ENCODE assay signal across 14 cellular contexts in genomic region chr3:145015243-145015642, GRCh38.
DNase-seq lines count a peak whose midpoint lies in the region; ATAC-seq and TF ChIP-seq lines count a peak whose summit lies in the region.
"Had no signal": no experiment of that assay in that cellular context is flagged by ENCODE, and none has a peak within 500 bp of the region (broad histone marks: within the 10 kb centered on the region; RNA-seq: fewer than 3 reads in every experiment).

No MANE protein-coding gene starts in this region.

- no peak overlapping the region for H3K9ac ChIP-seq in skeletal muscle satellite cell (ENCODE audit: low read depth, low read length)

- no peaks in the 10 kb centered on the region for H3K9me3 ChIP-seq in skeletal muscle satellite cell (replicated peaks; ENCODE audit: low read length)
- H3K9me3 ChIP-seq: colonic mucosa, MG63 had no signal

- DNase-seq in SIG-M5 treated with dmso at 0.1 percent for 504 hours (lab: John Stamatoyannopoulos, UW; ENCODE audit: unreplicated experiment) = peak; percentile 80
- DNase-seq in SIG-M5 (lab: John Stamatoyannopoulos, UW) = no peak
- DNase-seq in NOMO-1 treated with dmso at 0.1 percent for 144 hours (lab: John Stamatoyannopoulos, UW; ENCODE audit: unreplicated experiment) = peak; percentile 73
- peak; percentile 12 for DNase-seq in dermis blood vessel endothelial cell
- no peak for DNase-seq in HFFc6
- no peak for DNase-seq in NCI-H82 treated with DMSO at 0.1 percent for 48 hours (lab: John Stamatoyannopoulos, UW; ENCODE audit: unreplicated experiment)
- DNase-seq: activated T-cell treated with anti-CD3 and anti-CD28 coated beads for 4 hours; colonic mucosa; MG63; stimulated activated naive CD8-positive, alpha-beta T cell treated with anti-CD3 and anti-CD28 coated beads, Interleukin-15, amount 100 ng/mL, for 72 hours had no signal

- no peaks in the 10 kb centered on the region for H3K4me1 Mint-ChIP-seq in HFFc6 (ENCODE audit: low read depth)
- H3K4me1 Mint-ChIP-seq: stimulated activated naive CD8-positive, alpha-beta T cell treated with anti-CD3 and anti-CD28 coated beads, Interleukin-15, amount 100 ng/mL, for 72 hours had no signal

- TF ChIP-seq CTCF in HFFc6 (IDR thresholded peaks at IDR 0.05) = no peak

- H3K27ac Mint-ChIP-seq in HFFc6 = no peak overlapping the region
- H3K27ac Mint-ChIP-seq: activated naive CD8-positive, alpha-beta T cell; stimulated activated naive CD8-positive, alpha-beta T cell treated with anti-CD3 and anti-CD28 coated beads, Interleukin-15, amount 100 ng/mL, for 72 hours; T-helper 1 cell treated with Interleukin-12 subunit alpha and Interleukin-12 subunit beta and Interleukin-4 antibody, amounts not matched to agents 30 μg/mL and 1 μg/mL, for 36 hours had no signal

- H3K36me3 ChIP-seq in skeletal muscle satellite cell (ENCODE audit: insufficient read depth, low read length) = no peaks in the 10 kb centered on the region
- H3K36me3 ChIP-seq: colonic mucosa, MG63 had no signal

- H3K27me3 ChIP-seq in skeletal muscle satellite cell (ENCODE audit: control insufficient read depth, insufficient read depth, low read length) = no peaks in the 10 kb centered on the region
- H3K27me3 ChIP-seq: colonic mucosa, MG63 had no signal

- no peak for ATAC-seq in GM18502 (IDR thresholded peaks at IDR 0.05; ENCODE audit: poor library complexity, unreplicated experiment)
- ATAC-seq: stimulated activated naive CD8-positive, alpha-beta T cell treated with anti-CD3 and anti-CD28 coated beads, Interleukin-15, amount 100 ng/mL, for 72 hours had no signal

- H3K36me3 Mint-ChIP-seq in HFFc6 (ENCODE audit: low read depth) = no peaks in the 10 kb centered on the region
- H3K36me3 Mint-ChIP-seq: activated naive CD8-positive, alpha-beta T cell had no signal

- no peak overlapping the region for H3K4me3 Mint-ChIP-seq in HFFc6
- H3K4me3 Mint-ChIP-seq: activated naive CD8-positive, alpha-beta T cell; stimulated activated naive CD8-positive, alpha-beta T cell treated with anti-CD3 and anti-CD28 coated beads, Interleukin-15, amount 100 ng/mL, for 72 hours; T-helper 1 cell treated with Interleukin-12 subunit alpha and Interleukin-12 subunit beta and Interleukin-4 antibody, amounts not matched to agents 30 μg/mL and 1 μg/mL, for 36 hours had no signal

- peaks cover 22% of the 10 kb centered on the region for H3K9me3 Mint-ChIP-seq in HFFc6
- H3K9me3 Mint-ChIP-seq: T-helper 1 cell treated with Interleukin-12 subunit alpha and Interleukin-12 subunit beta and Interleukin-4 antibody, amounts not matched to agents 30 μg/mL and 1 μg/mL, for 36 hours had no signal

- no peaks in the 10 kb centered on the region for H3K4me1 ChIP-seq in skeletal muscle satellite cell (ENCODE audit: control insufficient read depth, insufficient read depth, low read length)
- H3K4me1 ChIP-seq: colonic mucosa had no signal

- H3K4me2 ChIP-seq in skeletal muscle satellite cell (ENCODE audit: low read length) = peak overlapping the region; percentile 32

- no peak overlapping the region for H3K4me3 ChIP-seq in skeletal muscle satellite cell (ENCODE audit: low read length)
- H3K4me3 ChIP-seq: colonic mucosa, MG63 had no signal

- H3K27me3 Mint-ChIP-seq in HFFc6 (ENCODE audit: insufficient read depth) = no peaks in the 10 kb centered on the region
- H3K27me3 Mint-ChIP-seq: activated naive CD8-positive, alpha-beta T cell; stimulated activated naive CD8-positive, alpha-beta T cell treated with anti-CD3 and anti-CD28 coated beads, Interleukin-15, amount 100 ng/mL, for 72 hours had no signal

Comparison
In these comparisons a context has a peak if more than half of its experiments do, and no peak if none do; other contexts are left out.
1. DNase-seq: peak in SIG-M5 treated with dmso at 0.1 percent for 504 hours (single experiment), NOMO-1 treated with dmso at 0.1 percent for 144 hours (single experiment) and dermis blood vessel endothelial cell (single experiment); none in SIG-M5 (single experiment), HFFc6 (single experiment) and NCI-H82 treated with DMSO at 0.1 percent for 48 hours (single experiment).